8 cellular contexts compared by ENCODE assay signal in the genomic region with DNA sequence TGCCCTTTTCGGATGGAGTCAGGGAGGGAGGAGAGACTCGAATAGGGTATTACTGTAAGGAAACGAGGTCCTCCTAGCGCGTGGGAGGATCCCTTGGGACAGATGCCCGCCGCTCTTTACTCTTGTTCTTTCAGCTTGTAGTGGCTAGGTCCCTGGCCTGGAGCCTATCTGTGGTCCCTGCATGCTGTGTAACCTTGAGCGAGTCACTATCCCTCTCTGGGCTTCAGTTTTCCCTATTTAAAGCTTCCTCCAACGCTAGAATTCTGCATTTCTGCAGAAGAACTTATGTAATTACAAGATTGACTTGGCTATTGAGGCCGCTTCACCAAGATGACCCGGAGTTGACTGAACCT. TPM values are rescaled to one million over a fixed set of nuclear protein-coding genes. Genes with fewer than 3 reads are reported as not detected.
DNase-seq lines count a peak whose midpoint lies in the region; ATAC-seq and TF ChIP-seq lines count a peak whose summit lies in the region.

No MANE protein-coding gene starts in this region.

- intact Hi-C loops in CD14-positive monocyte (cut with micrococcal nuclease): loop anchor here in 1 of 2 donors (10.0 kb wide), 2 partner anchors 161 to 509 kb away; partner anchors contain the start of gene SERBP1

- peak; percentile 0 for ATAC-seq in HG02588 (IDR thresholded peaks at IDR 0.05; ENCODE audit: unreplicated experiment)
- no peak for ATAC-seq in activated naive CD4-positive, alpha-beta T cell treated with anti-CD3 and anti-CD28 coated beads, Interleukin-2, amount 50 U/mL, for 72 hours

- H3K4me3 Mint-ChIP-seq in CD14-positive monocyte: peak overlapping the region; percentile 95 to 97

- peak in 1 of 2 donors; percentile 40 for TF ChIP-seq EP300 in tibial nerve (IDR thresholded peaks at IDR 0.05)

- H3K36me3 Mint-ChIP-seq in CD14-positive monocyte: peaks cover 1 to 2% of the 10 kb centered on the region in 2 donors
- peaks cover 2 to 13% of the 10 kb centered on the region in 2 donors for H3K36me3 Mint-ChIP-seq in activated naive CD4-positive, alpha-beta T cell treated with anti-CD3 and anti-CD28 coated beads, Interleukin-2, amount 50 U/mL, for 72 hours

- 4 to 5% methylated on average over 11 of the region's 11 CpGs for WGBS in tibial nerve, 2 donors

- TF ChIP-seq CTCF in CD14-positive monocyte (IDR thresholded peaks at IDR 0.05) (no peak), kidney epithelial cell (IDR thresholded peaks at IDR 0.05; ENCODE audit: insufficient read depth, low read length, poor library complexity, severe bottlenecking) (no peak), tibial nerve (IDR thresholded peaks at IDR 0.05) (peak in 1 of 5 experiments; percentile 1)

- peaks cover 29% of the 10 kb centered on the region for H3K4me1 Mint-ChIP-seq in CD14-positive monocyte

- H3K27me3 Mint-ChIP-seq in CD14-positive monocyte (ENCODE audit: low read depth in 3 of 3): no peaks in the 10 kb centered on the region

- TF ChIP-seq POLR2A in tibial nerve (IDR thresholded peaks at IDR 0.05): no peak

- peak overlapping the region; percentile 79 to 98 (median 94) for H3K27ac ChIP-seq in tibial nerve

- H3K27me3 ChIP-seq in kidney epithelial cell (ENCODE audit: control insufficient read depth, insufficient read depth, low read length): no peaks in the 10 kb centered on the region
- H3K27me3 ChIP-seq in tibial nerve: no peaks in the 10 kb centered on the region

- DNase-seq in CD14-positive monocyte (ENCODE audit: low spot score): no peak
- DNase-seq in activated naive CD4-positive, alpha-beta T cell treated with anti-CD3 and anti-CD28 coated beads, Interleukin-2, amount 50 U/mL, for 72 hours (ENCODE audit: low spot score in 2 of 2): no peak
- DNase-seq in kidney epithelial cell (ENCODE audit: low read depth): no peak
- no peak for DNase-seq in tibial nerve (ENCODE audit: low spot score in 2 of 2)
- DNase-seq in stimulated activated CD4-positive, alpha-beta T cell treated with anti-CD3 and anti-CD28 coated beads, Interleukin-2, amount 100 ng/mL, for 24 hours: no peak
- DNase-seq in GDM1 (lab: John Stamatoyannopoulos, UW): no peak
- DNase-seq in globus pallidus (ENCODE audit: low spot score): no peak

- H3K4me3 ChIP-seq in kidney epithelial cell (ENCODE audit: low read depth, low read length) (peak overlapping the region; percentile 73), tibial nerve (peak overlapping the region; percentile 63 to 88 (median 84))

- peak overlapping the region; percentile 94 to 98 (median 97) for H3K27ac Mint-ChIP-seq in CD14-positive monocyte
- peak overlapping the region; percentile 89 to 95 for H3K27ac Mint-ChIP-seq in activated naive CD4-positive, alpha-beta T cell treated with anti-CD3 and anti-CD28 coated beads, Interleukin-2, amount 50 U/mL, for 72 hours

- peaks cover 0 to 52% (median 11%) of the 10 kb centered on the region in 4 donors for H3K4me1 ChIP-seq in tibial nerve

- H3K36me3 ChIP-seq in kidney epithelial cell (ENCODE audit: control insufficient read depth, insufficient read depth, low read length) (no peaks in the 10 kb centered on the region), tibial nerve (peaks cover 0 to 2% (median 0%) of the 10 kb centered on the region in 3 donors)

- H3K9me3 Mint-ChIP-seq in CD14-positive monocyte: peaks cover 0 to 2% (median 0%) of the 10 kb centered on the region in 7 donors
- H3K9me3 Mint-ChIP-seq in activated naive CD4-positive, alpha-beta T cell treated with anti-CD3 and anti-CD28 coated beads, Interleukin-2, amount 50 U/mL, for 72 hours: no peaks in the 10 kb centered on the region

- no peaks in the 10 kb centered on the region for H3K9me3 ChIP-seq in tibial nerve

RNA-seq across cellular contexts. Expression of gene MIER1, which starts 0.7 kb away (rescaled TPM):
- 10 to 100 TPM; 21.9 to 28.0 TPM for polyA plus RNA-seq in CD14-positive monocyte
- 10 to 100 TPM; 51.1 to 56.5 TPM for total RNA-seq in activated naive CD4-positive, alpha-beta T cell treated with anti-CD3 and anti-CD28 coated beads, Interleukin-2, amount 50 U/mL, for 72 hours
- 22.2 and 27.8 TPM in 2 replicates for total RNA-seq in kidney epithelial cell
- total RNA-seq in tibial nerve: 10 to 100 TPM; 25.5 to 43.5 (median 40.1) TPM

RNA-seq across cellular contexts. Expression of gene DNAI4, which starts 0.9 kb away (rescaled TPM):
- polyA plus RNA-seq in CD14-positive monocyte: not detected
- total RNA-seq in activated naive CD4-positive, alpha-beta T cell treated with anti-CD3 and anti-CD28 coated beads, Interleukin-2, amount 50 U/mL, for 72 hours: 1 to 10 TPM; 1.7 to 3.0 TPM
- total RNA-seq in kidney epithelial cell: 2.7 and 4.5 TPM in 2 replicates
- 10 to 100 TPM; 13.5 to 23.6 (median 17.2) TPM for total RNA-seq in tibial nerve
